In genomic region chr16:70696368-70696767, GRCh38 we compare ENCODE assay signal across 10 cellular contexts. TPM values are rescaled to one million over a fixed set of nuclear protein-coding genes. Genes with fewer than 3 reads are reported as not detected.
DNase-seq lines count a peak whose midpoint lies in the region; ATAC-seq and TF ChIP-seq lines count a peak whose summit lies in the region.
"Had no signal": no experiment of that assay in that cellular context is flagged by ENCODE, and none has a peak within 500 bp of the region (broad histone marks: within the 10 kb centered on the region; RNA-seq: fewer than 3 reads in every experiment).

No MANE protein-coding gene starts in this region.

- peak overlapping the region; percentile 25; the same call in 1 of the 2 replicates for H3K4ac ChIP-seq in IMR-90 (ENCODE audit: low read depth, low read length)

- no peak overlapping the region for H4K5ac ChIP-seq in IMR-90 (ENCODE audit: low read depth, low read length)

- peaks cover 0 to 95% (median 8%) of the 10 kb centered on the region in 11 experiments; a peak in 15 of 22 replicates for H3K36me3 ChIP-seq in BLaER1 treated with 17β-estradiol and CSF1 and Interleukin-3, amounts not matched to agents 10 nM and 100 nM
- H3K36me3 ChIP-seq in IMR-90 (ENCODE audit: control insufficient read depth, insufficient read depth, low read length): no peaks in the 10 kb centered on the region; the same call in 1 of the 2 replicates
- H3K36me3 ChIP-seq in sigmoid colon: no peaks in the 10 kb centered on the region

- POLR2A ChIA-PET in IMR-90 (lab: Charles Lee; ENCODE audit: unreplicated experiment): no interaction called here

- peaks cover 8% of the 10 kb centered on the region for H3K36me3 Mint-ChIP-seq in endothelial cell (ENCODE audit: low read depth, unreplicated experiment)

- H3K9ac ChIP-seq in BLaER1 treated with 17β-estradiol and CSF1 and Interleukin-3, amounts not matched to agents 10 nM and 100 nM: peak overlapping the region in 10 of 11 experiments; percentile 18 to 72 (median 61); a peak in 13 of 22 replicates
- H3K9ac ChIP-seq in IMR-90 (ENCODE audit: low read depth, low read length): no peak overlapping the region

- H3K27me3 Mint-ChIP-seq in endothelial cell (ENCODE audit: unreplicated experiment): peaks cover 21% of the 10 kb centered on the region

- no peaks in the 10 kb centered on the region for H3K27me3 ChIP-seq in BLaER1 treated with 17β-estradiol and CSF1 and Interleukin-3, amounts not matched to agents 10 nM and 100 nM
- H3K27me3 ChIP-seq in IMR-90 (ENCODE audit: control insufficient read depth, insufficient read depth, low read length) (no peaks in the 10 kb centered on the region), sigmoid colon (no peaks in the 10 kb centered on the region)

- H4K8ac ChIP-seq in IMR-90 (ENCODE audit: low read depth in 2 of 2, low read length in 2 of 2): no peak overlapping the region

- intact Hi-C loops in IMR-90 (cut with micrococcal nuclease) (no loop called here), sigmoid colon (cut with DNase I) (no loop called here)

- peaks cover 0 to 100% (median 16%) of the 10 kb centered on the region in 11 experiments; a peak in 12 of 22 replicates for H4K20me1 ChIP-seq in BLaER1 treated with 17β-estradiol and CSF1 and Interleukin-3, amounts not matched to agents 10 nM and 100 nM
- H4K20me1 ChIP-seq in IMR-90 (ENCODE audit: insufficient read depth, low read length): no peaks in the 10 kb centered on the region

- H3K9me3 Mint-ChIP-seq in endothelial cell (ENCODE audit: unreplicated experiment): no peaks in the 10 kb centered on the region

- H3K79me1 ChIP-seq in IMR-90 (ENCODE audit: low read depth in 1 of 2, low read length in 2 of 2): peaks cover 3 to 43% of the 10 kb centered on the region in 2 experiments; a peak in 3 of 4 replicates

- in situ Hi-C loops in IMR-90 (cut with MboI; ENCODE audit: low sequenced_read_pairs): loop anchor here (25.0 kb wide), 1 partner anchor 666 kb away; the partner anchor contains the start of gene CALB2

- peaks cover 41% of the 10 kb centered on the region for H3K9me1 ChIP-seq in IMR-90 (ENCODE audit: insufficient read depth, low read length)

- no peak overlapping the region for H3K56ac ChIP-seq in IMR-90 (ENCODE audit: extremely low read depth, insufficient read depth, low read length)

- no peak overlapping the region for H2BK20ac ChIP-seq in IMR-90 (ENCODE audit: low read depth, low read length)

- peak overlapping the region; percentile 32 for H2BK120ac ChIP-seq in IMR-90 (ENCODE audit: low read depth, low read length)

- peaks cover 28% of the 10 kb centered on the region for H3K4me1 Mint-ChIP-seq in endothelial cell (ENCODE audit: unreplicated experiment)

- H3K4me3 Mint-ChIP-seq in endothelial cell (ENCODE audit: unreplicated experiment): no peak overlapping the region

- no CpG with 5 or more reads among the region's 8 CpGs for WGBS in IMR-90 (ENCODE audit: extremely low coverage in 2 of 2, insufficient read length in 1 of 2), 2 experiments
- 90 to 96% methylated on average over 8 of the region's 8 CpGs for WGBS in sigmoid colon, 2 donors

- TF ChIP-seq RAD21 in IMR-90 (IDR thresholded peaks at IDR 0.05; ENCODE audit: low read length): no peak

- TF ChIP-seq CTCF in IMR-90 (conservative IDR thresholded peaks at IDR 0.05; ENCODE audit: low read depth, low read length) (no peak), endothelial cell (IDR thresholded peaks at IDR 0.05; ENCODE audit: unreplicated experiment) (no peak), sigmoid colon (IDR thresholded peaks at IDR 0.05) (no peak)

- H3K27ac ChIP-seq in BLaER1 treated with 17β-estradiol and CSF1 and Interleukin-3, amounts not matched to agents 10 nM and 100 nM: peak overlapping the region in 9 of 11 experiments; percentile 51 to 78 (median 72); a peak in 17 of 22 replicates
- H3K27ac ChIP-seq in IMR-90 (ENCODE audit: insufficient read depth, low read length) (no peak overlapping the region), sigmoid colon (peak overlapping the region; percentile 95 to 99 (median 98))

- TF ChIP-seq POLR2A in IMR-90 (IDR thresholded peaks at IDR 0.05; ENCODE audit: low read depth, low read length): no peak
- TF ChIP-seq POLR2A in sigmoid colon (IDR thresholded peaks at IDR 0.05): no peak

- dilution Hi-C loops in IMR-90 (cut with HindIII; ENCODE audit: low sequenced_read_pairs, unreplicated experiment): no loop called here

- H3K23ac ChIP-seq in IMR-90 (ENCODE audit: low read depth, low read length): no peak overlapping the region

- peak overlapping the region in 2 of 10 experiments; percentile 22 to 54; a peak in 3 of 20 replicates for H3K4me3 ChIP-seq in BLaER1 treated with 17β-estradiol and CSF1 and Interleukin-3, amounts not matched to agents 10 nM and 100 nM
- no peak overlapping the region for H3K4me3 ChIP-seq in IMR-90 (ENCODE audit: insufficient read depth, low read depth, low read length)
- H3K4me3 ChIP-seq in sigmoid colon: no peak overlapping the region

- no peak for DNase-seq in IMR-90
- no peak for DNase-seq in endothelial cell (ENCODE audit: low spot score)
- DNase-seq in sigmoid colon: no peak
- no peak for DNase-seq in HuH-7.5 (ENCODE audit: low spot score)
- DNase-seq in AG20443 (ENCODE audit: low spot score): no peak
- DNase-seq: activated effector memory CD4-positive, alpha-beta T cell treated with Interleukin-2 at 50 U/mL for 16 hours had no signal

- H3K4me2 ChIP-seq in BLaER1 treated with 17β-estradiol and CSF1 and Interleukin-3, amounts not matched to agents 10 nM and 100 nM: peak overlapping the region; percentile 65 to 97 (median 91)
- H3K4me2 ChIP-seq in IMR-90 (ENCODE audit: low read depth, low read length): no peak overlapping the region

- no peak for TF ChIP-seq EP300 in sigmoid colon (IDR thresholded peaks at IDR 0.05)

- H3K4me1 ChIP-seq in BLaER1 treated with 17β-estradiol and CSF1 and Interleukin-3, amounts not matched to agents 10 nM and 100 nM: peaks cover 66 to 100% (median 100%) of the 10 kb centered on the region in 10 experiments
- H3K4me1 ChIP-seq in IMR-90 (ENCODE audit: control insufficient read depth, insufficient read depth, low read length): peaks cover 45% of the 10 kb centered on the region
- H3K4me1 ChIP-seq in sigmoid colon: peaks cover 0 to 98% (median 94%) of the 10 kb centered on the region in 4 donors

- H2BK5ac ChIP-seq in IMR-90 (ENCODE audit: low read depth, low read length, poor library complexity, severe bottlenecking): peak overlapping the region; percentile 20

- no peak overlapping the region; the same call in 2 of the 3 replicates for H2BK15ac ChIP-seq in IMR-90 (ENCODE audit: low read depth, low read length)

- H2AK9ac ChIP-seq in IMR-90 (replicated peaks; ENCODE audit: low read depth, low read length, poor library complexity): no peak overlapping the region

- no peak overlapping the region; the same call in 1 of the 2 replicates for H4K91ac ChIP-seq in IMR-90 (ENCODE audit: insufficient read depth, low read depth, low read length)

- H2AFZ ChIP-seq in IMR-90 (replicated peaks; ENCODE audit: low read length, poor library complexity): no peak overlapping the region

- no peak overlapping the region for H3K18ac ChIP-seq in IMR-90 (ENCODE audit: low read depth, low read length)

- H3K14ac ChIP-seq in IMR-90 (replicated peaks; ENCODE audit: low read depth, low read length): no peak overlapping the region

- CTCF ChIA-PET in IMR-90 (lab: Yijun Ruan, JAX): no interaction called here

- peak overlapping the region; percentile 42 for H3K27ac Mint-ChIP-seq in endothelial cell (ENCODE audit: unreplicated experiment)

- BruUV-seq in IMR-90 (replicated peaks; lab: Mats Ljungman, UMichigan): no TSS peak

- ATAC-seq in IMR-90 (ENCODE audit: low read depth): no peak
- no peak for ATAC-seq in HG03354 (IDR thresholded peaks at IDR 0.05; ENCODE audit: poor library complexity, severe bottlenecking, unreplicated experiment)
- ATAC-seq in HG03097 (IDR thresholded peaks at IDR 0.05; ENCODE audit: low FRiP score, unreplicated experiment): no peak

- H2AK5ac ChIP-seq in IMR-90 (ENCODE audit: low read depth, low read length): peak overlapping the region; percentile 57; the same call in 1 of the 2 replicates

- no peaks in the 10 kb centered on the region for H3K9me3 ChIP-seq in BLaER1 treated with 17β-estradiol and CSF1 and Interleukin-3, amounts not matched to agents 10 nM and 100 nM (replicated peaks in 1 of 11)
- H3K9me3 ChIP-seq in IMR-90 (ENCODE audit: control insufficient read depth, insufficient read depth, low read length) (no peaks in the 10 kb centered on the region), sigmoid colon (no peaks in the 10 kb centered on the region)

TF ChIP-seq in IMR-90, 13 proteins besides CTCF, POLR2A, EP300 and RAD21:
- TF ChIP-seq SMC3 (IDR thresholded peaks at IDR 0.05; ENCODE audit: low read depth, low read length): no peak

RNA-seq across cellular contexts. Expression of gene MTSS2, which starts 10.5 kb away (rescaled TPM):
- total RNA-seq in IMR-90 (2012; rRNA removed): 8.9 and 9.1 TPM in 2 replicates
- 86.2 and 108 TPM in 2 replicates for polyA plus RNA-seq in IMR-90 (2012; rRNA removed)
- 69.9 and 88.4 TPM in 2 replicates for polyA plus RNA-seq in IMR-90 (2012; cell fraction: cytosol; rRNA removed)
- 148 and 251 TPM in 2 replicates for polyA plus RNA-seq in IMR-90 (2012; cell fraction: nucleus; rRNA removed; ENCODE audit: low replicate concordance)
- total RNA-seq in endothelial cell (ENCODE audit: unreplicated experiment): 82.6 TPM
- 10 to 100 TPM; 36.4 to 100.0 (median 60.7) TPM for total RNA-seq in sigmoid colon
- polyA plus RNA-seq in sigmoid colon: 10 to 100 TPM in 2 of 3 donors, 1 to 10 TPM in 1; 5.4 to 28.2 (median 10.9) TPM

RNA-seq across cellular contexts. Expression of gene IL34, which starts 50.0 kb away (rescaled TPM):
- total RNA-seq in IMR-90 (2012; rRNA removed) (1.1 and 1.3 TPM in 2 replicates), endothelial cell (ENCODE audit: unreplicated experiment) (1.6 TPM), sigmoid colon (1 to 10 TPM in 3 of 4 donors, not detected in 1; 3.6 to 5.4 (median 4.6) TPM)
- polyA plus RNA-seq in IMR-90 (2012; rRNA removed) (2.0 and 2.5 TPM in 2 replicates), sigmoid colon (1 to 10 TPM in 2 of 3 donors, not detected in 1; 1.8 to 5.5 TPM)
- polyA plus RNA-seq in IMR-90 (2012; cell fraction: cytosol; rRNA removed): 2.1 and 4.5 TPM in 2 replicates
- 2.3 and 2.9 TPM in 2 replicates for polyA plus RNA-seq in IMR-90 (2012; cell fraction: nucleus; rRNA removed; ENCODE audit: low replicate concordance)
- total RNA-seq: NCI-H460 had no signal
